Comparison of ENCODE assay signal across 23 cellular contexts in the genomic region with DNA sequence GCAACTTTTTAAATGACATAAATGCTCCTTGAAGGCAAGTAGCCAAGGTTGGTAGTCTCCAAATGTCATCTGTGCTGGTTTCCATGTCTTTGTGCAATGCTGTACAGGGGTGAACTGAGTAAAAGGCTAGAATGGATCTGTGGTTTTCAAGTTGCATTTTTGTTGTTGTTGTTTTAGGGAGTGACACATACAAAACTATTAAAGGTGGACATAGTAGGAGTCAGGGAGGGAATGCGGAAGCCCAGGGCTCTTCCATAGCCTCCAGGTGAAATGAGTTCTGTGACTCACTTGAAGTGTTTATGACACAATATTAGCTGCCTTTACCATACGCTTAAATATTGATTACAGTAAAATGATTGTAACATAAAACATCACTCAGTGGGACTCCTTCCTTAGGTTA. TPM values are rescaled to one million over a fixed set of nuclear protein-coding genes. Genes with fewer than 3 reads are reported as not detected.
A peak's percentile ranks its signal among the peaks of the same experiment; 100 is the strongest.
DNase-seq lines count a peak whose midpoint lies in the region; ATAC-seq and TF ChIP-seq lines count a peak whose summit lies in the region.
"Had no signal": no experiment of that assay in that cellular context is flagged by ENCODE, and none has a peak within 500 bp of the region (broad histone marks: within the 10 kb centered on the region; RNA-seq: fewer than 3 reads in every experiment).

No MANE protein-coding gene starts in this region.

- H3K4me1 ChIP-seq in Panc1 (ENCODE audit: control insufficient read depth, insufficient read depth, low read length), result peaks cover 24% of the 10 kb centered on the region
- H3K4me1 ChIP-seq: prostate gland had no signal

- intact Hi-C loops in Panc1 (cut with micrococcal nuclease; ENCODE audit: unreplicated experiment), result no loop called here

- H3K27me3 ChIP-seq in Panc1 (ENCODE audit: control insufficient read depth, insufficient read depth, low read length), result no peaks in the 10 kb centered on the region
- H3K27me3 ChIP-seq: esophagus muscularis mucosa, upper lobe of left lung had no signal

- in situ Hi-C loops in Panc1 (cut with HindIII; ENCODE audit: low pct_unique_long_range_greater_than_20kb, low sequenced_read_pairs), result no loop called here

- no peak for TF ChIP-seq CTCF in Panc1 (IDR thresholded peaks at IDR 0.05)
- TF ChIP-seq CTCF in epithelial cell of esophagus (IDR thresholded peaks at IDR 0.05; ENCODE audit: insufficient read depth, low read depth, low read length, missing control alignments), result no peak

- H3K4me3 ChIP-seq in Panc1 (ENCODE audit: low read depth in 2 of 2, low read length in 2 of 2) (0 out of 4 replicates have a peak overlapping the region, but pooled peaks of 1 of the 2 experiments have one; percentile 9), epithelial cell of esophagus (ENCODE audit: low read length) (peak overlapping the region; percentile 18)
- H3K4me3 ChIP-seq: esophagus muscularis mucosa, prostate gland, upper lobe of left lung had no signal

- H3K9me3 ChIP-seq in Panc1 (ENCODE audit: control insufficient read depth, insufficient read depth, low read depth, low read length), result no peaks in the 10 kb centered on the region
- H3K9me3 ChIP-seq: esophagus muscularis mucosa, prostate gland, upper lobe of left lung had no signal

- no peaks in the 10 kb centered on the region for H3K36me3 ChIP-seq in Panc1 (ENCODE audit: control insufficient read depth, insufficient read depth, low read length)
- H3K36me3 ChIP-seq: esophagus muscularis mucosa, prostate gland, upper lobe of left lung had no signal

- CTCF ChIA-PET in Panc1 (lab: Charles Lee), result no interaction called here

- peak; percentile 70 for DNase-seq in HPDE6-E6E7 (ENCODE audit: extremely low spot score)
- no peak for DNase-seq in Panc1 (ENCODE audit: low read depth, low spot score)
- peak; percentile 97 for DNase-seq in epithelial cell of esophagus (ENCODE audit: low read depth)
- DNase-seq in renal cortical epithelial cell (ENCODE audit: low read depth), result peak; percentile 96
- no peak for DNase-seq in nucleus accumbens (lab: John Stamatoyannopoulos, UW)
- no peak for DNase-seq in NCI-H1092 (lab: John Stamatoyannopoulos, UW)
- DNase-seq: activated CD4-positive, alpha-beta T cell treated with anti-CD3 and anti-CD28 coated beads, Interleukin-2, amount 50 U/mL, for 4 hours; activated gamma-delta T cell treated with Interleukin-2 at 50 U/mL for 16 hours; AML-193; amniotic stem cell; CD8-positive, alpha-beta memory T cell; DMS79; HCEC 1CT; left colon; NCI-H2171; NCI-H526 treated with DMSO at 0.1 percent for 48 hours; SIG-M5; small intestine; stimulated activated CD4-positive, alpha-beta T cell treated with anti-CD3 and anti-CD28 coated beads, Interleukin-4, amount 100 ng/mL, for 1 hour had no signal

- BruUV-seq in Panc1 (replicated peaks; lab: Mats Ljungman, UMichigan), result no TSS peak

- POLR2A ChIA-PET in Panc1 (lab: Charles Lee), result interaction anchor here (0.6 to 0.7 kb wide), 2 partner anchors 71 to 529 kb away, joined by 3 to 9 read pairs; no protein-coding TSS in a partner anchor

- peak overlapping the region; percentile 61 for H3K27ac ChIP-seq in Panc1 (ENCODE audit: low read length)
- H3K27ac ChIP-seq: esophagus muscularis mucosa, prostate gland had no signal

- ATAC-seq in Panc1, result peak; percentile 95
- ATAC-seq in GM19324 (IDR thresholded peaks at IDR 0.05; ENCODE audit: low FRiP score, unreplicated experiment), result no peak
- ATAC-seq: left colon had no signal

RNA-seq across cellular contexts. Expression of gene QKI, which starts 22.5 kb away (rescaled TPM):
- total RNA-seq in Panc1 (2021; ENCODE audit: unreplicated experiment), result 176 TPM
- 81.4 TPM for polyA plus RNA-seq in Panc1 (2012; ENCODE audit: insufficient read length)
- total RNA-seq in renal cortical epithelial cell, result 92.6 and 218 TPM in 2 replicates

Comparison
In these comparisons a context has a peak if more than half of its experiments do, and no peak if none do; other contexts are left out.
1. DNase-seq: peak in HPDE6-E6E7 (single experiment), epithelial cell of esophagus (single experiment) and renal cortical epithelial cell (single experiment); none in Panc1 (single experiment), nucleus accumbens (0 of 56) and NCI-H1092 (single experiment).